In the genomic region with DNA sequence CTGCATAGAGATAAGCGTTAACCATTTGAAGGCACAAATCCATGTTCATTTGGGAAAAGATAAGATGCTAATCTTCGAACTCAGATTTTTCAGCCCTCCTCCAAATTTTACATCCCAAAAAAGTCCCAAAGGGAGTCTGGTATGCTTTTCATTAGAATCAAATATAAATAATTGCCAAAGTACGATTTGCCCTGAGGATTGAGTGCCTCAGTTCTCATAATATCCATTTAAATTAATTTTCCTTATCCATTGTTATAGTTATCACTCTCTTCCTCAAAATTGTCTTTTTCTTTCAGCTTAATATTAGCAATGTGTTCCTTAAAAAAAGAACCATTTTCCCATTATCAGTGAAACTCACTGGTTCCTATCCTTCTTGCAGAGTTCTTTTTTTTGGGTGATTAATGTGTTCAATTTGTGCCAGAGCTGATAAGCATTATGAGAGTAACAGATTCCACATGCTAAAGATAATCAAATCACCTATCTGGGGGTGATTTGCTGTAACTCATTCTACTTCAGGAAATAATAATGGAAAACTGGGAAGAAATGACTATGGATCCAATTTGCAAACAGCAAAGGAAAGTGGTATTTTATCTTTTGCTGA, we compare ENCODE assay signal across 1 cellular context.
TF ChIP-seq lines count a peak whose summit lies in the region.

No MANE protein-coding gene starts in this region.

TF ChIP-seq in SK-N-SH, 30 proteins besides CTCF, POLR2A, EP300 and RAD21 (continued from another document):
- TF ChIP-seq, protein P1, sequence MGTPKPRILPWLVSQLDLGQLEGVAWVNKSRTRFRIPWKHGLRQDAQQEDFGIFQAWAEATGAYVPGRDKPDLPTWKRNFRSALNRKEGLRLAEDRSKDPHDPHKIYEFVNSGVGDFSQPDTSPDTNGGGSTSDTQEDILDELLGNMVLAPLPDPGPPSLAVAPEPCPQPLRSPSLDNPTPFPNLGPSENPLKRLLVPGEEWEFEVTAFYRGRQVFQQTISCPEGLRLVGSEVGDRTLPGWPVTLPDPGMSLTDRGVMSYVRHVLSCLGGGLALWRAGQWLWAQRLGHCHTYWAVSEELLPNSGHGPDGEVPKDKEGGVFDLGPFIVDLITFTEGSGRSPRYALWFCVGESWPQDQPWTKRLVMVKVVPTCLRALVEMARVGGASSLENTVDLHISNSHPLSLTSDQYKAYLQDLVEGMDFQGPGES (IDR thresholded peaks at IDR 0.05; ENCODE audit: low read depth, low read length) = no peak
- peak; percentile 96 for TF ChIP-seq GATA2 (CRISPR knock-in tag; IDR thresholded peaks at IDR 0.05)
- peak; percentile 82 for TF ChIP-seq TCF12 (IDR thresholded peaks at IDR 0.05)
- peak; percentile 56 for TF ChIP-seq TEAD4 (IDR thresholded peaks at IDR 0.05; ENCODE audit: borderline replicate concordance, insufficient read depth)
- TF ChIP-seq, protein P2, sequence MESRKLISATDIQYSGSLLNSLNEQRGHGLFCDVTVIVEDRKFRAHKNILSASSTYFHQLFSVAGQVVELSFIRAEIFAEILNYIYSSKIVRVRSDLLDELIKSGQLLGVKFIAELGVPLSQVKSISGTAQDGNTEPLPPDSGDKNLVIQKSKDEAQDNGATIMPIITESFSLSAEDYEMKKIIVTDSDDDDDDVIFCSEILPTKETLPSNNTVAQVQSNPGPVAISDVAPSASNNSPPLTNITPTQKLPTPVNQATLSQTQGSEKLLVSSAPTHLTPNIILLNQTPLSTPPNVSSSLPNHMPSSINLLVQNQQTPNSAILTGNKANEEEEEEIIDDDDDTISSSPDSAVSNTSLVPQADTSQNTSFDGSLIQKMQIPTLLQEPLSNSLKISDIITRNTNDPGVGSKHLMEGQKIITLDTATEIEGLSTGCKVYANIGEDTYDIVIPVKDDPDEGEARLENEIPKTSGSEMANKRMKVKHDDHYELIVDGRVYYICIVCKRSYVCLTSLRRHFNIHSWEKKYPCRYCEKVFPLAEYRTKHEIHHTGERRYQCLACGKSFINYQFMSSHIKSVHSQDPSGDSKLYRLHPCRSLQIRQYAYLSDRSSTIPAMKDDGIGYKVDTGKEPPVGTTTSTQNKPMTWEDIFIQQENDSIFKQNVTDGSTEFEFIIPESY (IDR thresholded peaks at IDR 0.05; ENCODE audit: borderline replicate concordance, low read depth) = no peak
- peak; percentile 52; the same call in 1 of the 2 replicates for TF ChIP-seq FOXJ3 (CRISPR knock-in tag; IDR thresholded peaks at IDR 0.05)
- no peak for TF ChIP-seq SIN3A (IDR thresholded peaks at IDR 0.05; ENCODE audit: borderline replicate concordance, low read depth, low read length)
- TF ChIP-seq FOXM1 (IDR thresholded peaks at IDR 0.05; ENCODE audit: low read depth) = peak; percentile 64
- no peak for TF ChIP-seq RXRA (IDR thresholded peaks at IDR 0.05; ENCODE audit: borderline replicate concordance, low read depth)
- TF ChIP-seq JUND (IDR thresholded peaks at IDR 0.05) = peak; percentile 31; the same call in 1 of the 2 replicates
- TF ChIP-seq, protein P3, sequence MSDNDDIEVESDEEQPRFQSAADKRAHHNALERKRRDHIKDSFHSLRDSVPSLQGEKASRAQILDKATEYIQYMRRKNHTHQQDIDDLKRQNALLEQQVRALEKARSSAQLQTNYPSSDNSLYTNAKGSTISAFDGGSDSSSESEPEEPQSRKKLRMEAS (IDR thresholded peaks at IDR 0.05; ENCODE audit: low read depth) = no peak
- no peak for TF ChIP-seq GABPA (IDR thresholded peaks at IDR 0.05; ENCODE audit: low read depth)
- TF ChIP-seq ELF1 (IDR thresholded peaks at IDR 0.05) = no peak
- no peak for TF ChIP-seq MEF2A (IDR thresholded peaks at IDR 0.05; ENCODE audit: borderline replicate concordance, low read depth)
- TF ChIP-seq TAF1 (IDR thresholded peaks at IDR 0.05; ENCODE audit: borderline replicate concordance, low read depth, low read length) = no peak
- TF ChIP-seq SMC3 (IDR thresholded peaks at IDR 0.05; ENCODE audit: low read depth, low read length) = no peak
